8 cellular contexts compared by ENCODE assay signal in genomic region chr22:45503816-45504702, GRCh38. TPM values are rescaled to one million over a fixed set of nuclear protein-coding genes. Genes with fewer than 3 reads are reported as not detected.
DNase-seq lines count a peak whose midpoint lies in the region; ATAC-seq, FAIRE-seq and TF ChIP-seq lines count a peak whose summit lies in the region.

No MANE protein-coding gene starts in this region.

- intact Hi-C loops in mammary epithelial cell (cut with micrococcal nuclease) (loop anchor here (1.0 to 2.0 kb wide), 2 partner anchors 49 to 63 kb away; no protein-coding TSS in a partner anchor), vagina (cut with DNase I) (loop anchor here (5.0 kb wide), 1 partner anchor 52 kb away; no protein-coding TSS in a partner anchor)

- dilution Hi-C loops in mammary epithelial cell (cut with HindIII; ENCODE audit: low sequenced_read_pairs): no loop called here

- 51% methylated on average over 6 of the region's 28 CpGs for WGBS in mammary epithelial cell (ENCODE audit: low coverage, missing lambda C conversion rate)

- H3K79me2 ChIP-seq in mammary epithelial cell (ENCODE audit: insufficient read depth, low read length): peaks cover 52% of the 10 kb centered on the region

- H3K27me3 ChIP-seq in mammary epithelial cell (ENCODE audit: insufficient read depth, low read length) (no peaks in the 10 kb centered on the region), vagina (no peaks in the 10 kb centered on the region)

- no peaks in the 10 kb centered on the region for H3K4me1 Mint-ChIP-seq in memory B cell

- no peaks in the 10 kb centered on the region for H3K36me3 ChIP-seq in mammary epithelial cell (ENCODE audit: insufficient read depth, low read length)
- no peaks in the 10 kb centered on the region for H3K36me3 ChIP-seq in vagina

- TSS peak; percentile 54 for BruUV-seq in mammary epithelial cell (replicated peaks; lab: Mats Ljungman, UMichigan)

- FAIRE-seq in HTR-8/SVneo (lab: Jason Lieb, UNC): no peak

- peak overlapping the region; percentile 39 for H3K27ac ChIP-seq in mammary epithelial cell (ENCODE audit: insufficient read depth, low read depth, low read length)
- H3K27ac ChIP-seq in vagina: peak overlapping the region; percentile 92

- TF ChIP-seq POLR2A in vagina (IDR thresholded peaks at IDR 0.05): no peak

- H3K4me3 Mint-ChIP-seq in memory B cell: peak overlapping the region; percentile 37

- H3K4me2 ChIP-seq in mammary epithelial cell (ENCODE audit: insufficient read depth, low read depth, low read length): peak overlapping the region; percentile 98

- no peaks in the 10 kb centered on the region for H3K36me3 Mint-ChIP-seq in memory B cell

- H3K27me3 Mint-ChIP-seq in memory B cell: peaks cover 21% of the 10 kb centered on the region

- ATAC-seq in memory B cell (ENCODE audit: low read depth): no peak

- DNase-seq in stimulated activated CD4-positive, alpha-beta T cell treated with anti-CD3 and anti-CD28 coated beads, Interleukin-15, amount 100 ng/mL, for 24 hours: peak; percentile 21
- no peak for DNase-seq in stimulated activated CD4-positive, alpha-beta T cell treated with anti-CD3 and anti-CD28 coated beads, Interleukin-4, amount 100 ng/mL, for 24 hours
- DNase-seq in mammary epithelial cell: peak; percentile 79
- DNase-seq in memory B cell (ENCODE audit: low spot score in 2 of 2): no peak
- DNase-seq in vagina (ENCODE audit: extremely low spot score in 2 of 2): no peak
- DNase-seq in activated effector memory CD4-positive, alpha-beta T cell treated with Interleukin-2 at 50 U/mL for 16 hours: no peak
- no peak for DNase-seq in HTR-8/SVneo (ENCODE audit: insufficient read length, low spot score)
- no peak for DNase-seq in GM20000 (ENCODE audit: low spot score)

- H3K4me3 ChIP-seq in mammary epithelial cell (replicated peaks in 1 of 3; ENCODE audit: insufficient read depth in 1 of 3, low read depth in 2 of 3, low read length in 3 of 3): peak overlapping the region; percentile 55 to 72 (median 69)
- peak overlapping the region; percentile 75 to 82 for H3K4me3 ChIP-seq in vagina

- peak overlapping the region; percentile 74 for H3K9ac ChIP-seq in mammary epithelial cell (ENCODE audit: insufficient read depth, low read length)

- no peak overlapping the region for H3K27ac Mint-ChIP-seq in memory B cell

- H3K4me1 ChIP-seq in mammary epithelial cell (ENCODE audit: insufficient read depth, low read length) (peaks cover 22% of the 10 kb centered on the region), vagina (peaks cover 73% of the 10 kb centered on the region)

- no peaks in the 10 kb centered on the region for H4K20me1 ChIP-seq in mammary epithelial cell (ENCODE audit: insufficient read depth, low read length)

- TF ChIP-seq CTCF in mammary epithelial cell (conservative IDR thresholded peaks at IDR 0.05 in 1 of 2, IDR thresholded peaks at IDR 0.05 in 1 of 2; ENCODE audit: extremely low read depth in 1 of 2, insufficient read depth in 1 of 2, low read depth in 1 of 2, low read length in 2 of 2): no peak
- TF ChIP-seq CTCF in vagina (IDR thresholded peaks at IDR 0.05): no peak
- no peak for TF ChIP-seq CTCF in GM20000 (IDR thresholded peaks at IDR 0.05; ENCODE audit: extremely low read depth, missing control alignments)

- CTCF ChIA-PET in mammary epithelial cell (lab: Charles Lee; ENCODE audit: low non-redundant PET): no interaction called here

- in situ Hi-C loops in mammary epithelial cell (cut with MboI; ENCODE audit: low sequenced_read_pairs in 2 of 2): no loop called here

- no peaks in the 10 kb centered on the region for H3K9me3 Mint-ChIP-seq in memory B cell

- H3K9me3 ChIP-seq in mammary epithelial cell (replicated peaks; ENCODE audit: insufficient read depth, low read length) (no peaks in the 10 kb centered on the region), vagina (no peaks in the 10 kb centered on the region)

- H2AFZ ChIP-seq in mammary epithelial cell (ENCODE audit: low read depth, low read length): peak overlapping the region; percentile 89

RNA-seq across cellular contexts. Expression of gene FBLN1, which starts 1.4 kb away (rescaled TPM):
- total RNA-seq in mammary epithelial cell: 100 to 1,000 TPM; 130 to 173 TPM
- polyA plus RNA-seq in mammary epithelial cell: 66.8 TPM
- 49.2 TPM for polyA minus RNA-seq in mammary epithelial cell
- total RNA-seq in vagina: 1,019 TPM

Comparison
In these comparisons a context has a peak if more than half of its experiments do, and no peak if none do; other contexts are left out.
1. DNase-seq: peak in stimulated activated CD4-positive, alpha-beta T cell treated with anti-CD3 and anti-CD28 coated beads, Interleukin-15, amount 100 ng/mL, for 24 hours (single experiment) and mammary epithelial cell (single experiment); none in stimulated activated CD4-positive, alpha-beta T cell treated with anti-CD3 and anti-CD28 coated beads, Interleukin-4, amount 100 ng/mL, for 24 hours (single experiment), memory B cell (0 of 2), vagina (0 of 2), activated effector memory CD4-positive, alpha-beta T cell treated with Interleukin-2 at 50 U/mL for 16 hours (single experiment), HTR-8/SVneo (single experiment) and GM20000 (single experiment).